Comparison of ENCODE assay signal across 8 cellular contexts in the genomic region with DNA sequence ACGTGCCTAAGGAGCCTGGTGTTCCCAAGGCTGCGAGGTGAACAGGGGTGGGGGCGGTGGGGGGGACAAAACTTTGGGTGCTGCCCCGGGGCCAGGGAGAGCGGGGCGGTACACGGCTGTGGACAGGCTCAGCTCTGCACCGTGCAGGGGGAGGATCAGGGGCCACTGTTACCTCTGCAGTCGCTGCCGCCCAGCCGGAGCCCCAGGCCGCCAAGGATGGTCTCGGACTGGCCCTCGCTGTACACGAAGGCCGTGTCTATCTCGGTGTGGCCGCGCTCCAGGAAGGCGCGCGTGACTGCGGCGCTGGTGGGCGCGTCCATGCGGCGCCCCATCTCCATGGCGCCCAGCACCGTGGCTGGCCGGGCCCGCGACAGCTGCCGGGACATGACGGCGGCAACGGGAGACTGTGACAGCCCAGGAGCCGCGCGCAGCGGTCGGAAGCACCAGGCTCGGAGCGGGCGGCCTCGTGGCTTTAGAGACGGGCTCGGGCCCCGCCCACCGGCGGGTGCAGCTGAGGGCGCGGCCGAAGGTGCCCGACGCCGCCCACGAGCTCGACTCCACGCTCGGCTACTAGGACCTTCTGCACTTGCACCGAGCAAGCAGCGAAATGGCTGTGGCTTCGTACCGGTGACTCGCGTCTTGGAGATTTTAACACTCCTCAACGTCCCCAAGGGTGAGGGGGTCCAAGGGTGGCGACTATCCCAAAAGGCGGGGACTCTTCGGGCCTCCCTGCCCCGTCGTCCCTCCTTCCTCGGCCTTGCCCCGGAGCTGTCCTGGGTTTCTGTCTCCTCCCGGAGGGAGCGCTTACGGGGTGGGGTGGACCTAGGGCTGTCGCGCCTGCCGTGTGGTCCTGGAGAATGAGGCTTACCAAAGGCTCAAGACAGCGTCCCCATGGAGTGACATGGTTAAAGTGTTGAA. TPM values are rescaled to one million over a fixed set of nuclear protein-coding genes. Genes with fewer than 3 reads are reported as not detected.
DNase-seq lines count a peak whose midpoint lies in the region; ATAC-seq and TF ChIP-seq lines count a peak whose summit lies in the region.
"Not testable (repeated sequence)": the region's sequence is repeated elsewhere in the genome, so short reads cannot be mapped to it uniquely, and the experiment has no call there.

Gene AKR7A3, minus strand, starts transcription at position 447 of the 918 bp plus-strand sequence. Its CDS starts 61 bp downstream, at position 386.

- H3K4me3 Mint-ChIP-seq in CD8-positive, alpha-beta T cell = peak within 1 kb of the TSS; percentile 72
- H3K4me3 Mint-ChIP-seq in activated CD4-positive, alpha-beta T cell treated with anti-CD3 and anti-CD28 coated beads, Interleukin-2, amount 10 ng/mL, durations not matched to agents 24 days and 14 days = peak within 1 kb of the TSS; percentile 43
- peak within 1 kb of the TSS; percentile 79 to 81 for H3K4me3 Mint-ChIP-seq in stimulated activated naive CD8-positive, alpha-beta T cell treated with anti-CD3 and anti-CD28 coated beads, Interleukin-15, amount 100 ng/mL, for 72 hours

- H3K9me3 Mint-ChIP-seq in CD8-positive, alpha-beta T cell; activated CD4-positive, alpha-beta T cell treated with anti-CD3 and anti-CD28 coated beads, Interleukin-2, amount 10 ng/mL, durations not matched to agents 24 days and 14 days; stimulated activated naive CD8-positive, alpha-beta T cell treated with anti-CD3 and anti-CD28 coated beads, Interleukin-15, amount 100 ng/mL, for 72 hours: not testable (repeated sequence)

- WGBS in adrenal gland, 4 donors = 12 to 46% (median 22%) methylated on average over 10 to 70 of the region's 82 CpGs
- WGBS in esophagus squamous epithelium, 2 donors = 21 to 50% methylated on average over 7 to 17 of the region's 82 CpGs

- not testable (repeated sequence) for H3K36me3 ChIP-seq in CD8-positive, alpha-beta T cell (ENCODE audit: insufficient read depth, low read length); adrenal gland (replicated peaks in 1 of 2)
- H3K36me3 ChIP-seq in esophagus squamous epithelium = peaks cover 0 to 14% (median 0%) of the 10 kb centered on the region in 3 donors

- H3K27me3 Mint-ChIP-seq in CD8-positive, alpha-beta T cell (ENCODE audit: low read depth) = peaks cover 13% of the 10 kb centered on the region
- H3K27me3 Mint-ChIP-seq in activated CD4-positive, alpha-beta T cell treated with anti-CD3 and anti-CD28 coated beads, Interleukin-2, amount 10 ng/mL, durations not matched to agents 24 days and 14 days = peaks cover 10% of the 10 kb centered on the region
- H3K27me3 Mint-ChIP-seq in stimulated activated naive CD8-positive, alpha-beta T cell treated with anti-CD3 and anti-CD28 coated beads, Interleukin-15, amount 100 ng/mL, for 72 hours = peaks cover 26% of the 10 kb centered on the region

- H3K27ac Mint-ChIP-seq in CD8-positive, alpha-beta T cell = not testable (repeated sequence)
- peak within 1 kb of the TSS; percentile 12 for H3K27ac Mint-ChIP-seq in activated CD4-positive, alpha-beta T cell treated with anti-CD3 and anti-CD28 coated beads, Interleukin-2, amount 10 ng/mL, durations not matched to agents 24 days and 14 days
- H3K27ac Mint-ChIP-seq in stimulated activated naive CD8-positive, alpha-beta T cell treated with anti-CD3 and anti-CD28 coated beads, Interleukin-15, amount 100 ng/mL, for 72 hours = peak within 1 kb of the TSS in 1 of 2 donors; percentile 79

- peak within 1 kb of the TSS; percentile 61 for H3K4me3 ChIP-seq in CD8-positive, alpha-beta T cell (ENCODE audit: low read depth, low read length)
- H3K4me3 ChIP-seq in adrenal gland = peak within 1 kb of the TSS in 3 of 4 donors; percentile 47 to 51 (median 49)
- peak within 1 kb of the TSS; percentile 39 to 64 (median 51) for H3K4me3 ChIP-seq in esophagus squamous epithelium
- peak within 1 kb of the TSS; percentile 51 for H3K4me3 ChIP-seq in retinal pigment epithelial cell (ENCODE audit: low read length)

- peak; percentile 97 for ATAC-seq in CD8-positive, alpha-beta T cell
- ATAC-seq in left lobe of liver = peak; percentile 85
- ATAC-seq in stimulated activated naive CD8-positive, alpha-beta T cell treated with anti-CD3 and anti-CD28 coated beads, Interleukin-15, amount 100 ng/mL, for 72 hours = peak; percentile 89

- CTCF ChIA-PET in CD8-positive, alpha-beta T cell (lab: Charles Lee) = not testable (repeated sequence)

- POLR2A ChIA-PET in CD8-positive, alpha-beta T cell (lab: Charles Lee) = not testable (repeated sequence)

- peak; percentile 32 to 70 (median 44) for DNase-seq in CD8-positive, alpha-beta T cell
- DNase-seq in NCI-H1048 (lab: John Stamatoyannopoulos, UW) (peak; percentile 35), adrenal gland (peak; percentile 60 to 83 (median 69)), left lobe of liver (ENCODE audit: low spot score) (peak; percentile 88)
- DNase-seq in activated CD4-positive, alpha-beta T cell treated with anti-CD3 and anti-CD28 coated beads, Interleukin-2, amount 10 ng/mL, durations not matched to agents 24 days and 14 days = peak; percentile 85
- DNase-seq in esophagus squamous epithelium (lab: John Stamatoyannopoulos, UW); retinal pigment epithelial cell (ENCODE audit: low read depth): not testable (repeated sequence)
- DNase-seq in stimulated activated naive CD8-positive, alpha-beta T cell treated with anti-CD3 and anti-CD28 coated beads, Interleukin-15, amount 100 ng/mL, for 72 hours = peak; percentile 53 to 61

- not testable (repeated sequence) for H3K4me1 ChIP-seq in CD8-positive, alpha-beta T cell (ENCODE audit: insufficient read depth, low read length); adrenal gland (replicated peaks in 1 of 2)
- peaks cover 0 to 20% (median 4%) of the 10 kb centered on the region in 3 donors for H3K4me1 ChIP-seq in esophagus squamous epithelium

- H3K27me3 ChIP-seq in CD8-positive, alpha-beta T cell (ENCODE audit: insufficient read depth, low read length); adrenal gland; esophagus squamous epithelium: not testable (repeated sequence)

- not testable (repeated sequence) for H3K4me1 Mint-ChIP-seq in CD8-positive, alpha-beta T cell (ENCODE audit: low read depth); activated CD4-positive, alpha-beta T cell treated with anti-CD3 and anti-CD28 coated beads, Interleukin-2, amount 10 ng/mL, durations not matched to agents 24 days and 14 days
- H3K4me1 Mint-ChIP-seq in stimulated activated naive CD8-positive, alpha-beta T cell treated with anti-CD3 and anti-CD28 coated beads, Interleukin-15, amount 100 ng/mL, for 72 hours = peaks cover 14% of the 10 kb centered on the region

- H3K9me3 ChIP-seq in CD8-positive, alpha-beta T cell (ENCODE audit: low read length); adrenal gland (replicated peaks in 1 of 3); esophagus squamous epithelium: not testable (repeated sequence)

- TF ChIP-seq CTCF in CD8-positive, alpha-beta T cell (IDR thresholded peaks at IDR 0.05); adrenal gland (IDR thresholded peaks at IDR 0.05); esophagus squamous epithelium (IDR thresholded peaks at IDR 0.05); retinal pigment epithelial cell (conservative IDR thresholded peaks at IDR 0.05; ENCODE audit: low read depth, low read length): not testable (repeated sequence)

- H3K36me3 Mint-ChIP-seq in CD8-positive, alpha-beta T cell = peaks cover 12% of the 10 kb centered on the region
- not testable (repeated sequence) for H3K36me3 Mint-ChIP-seq in activated CD4-positive, alpha-beta T cell treated with anti-CD3 and anti-CD28 coated beads, Interleukin-2, amount 10 ng/mL, durations not matched to agents 24 days and 14 days (ENCODE audit: low read depth)

- H3K27ac ChIP-seq in CD8-positive, alpha-beta T cell (ENCODE audit: low read depth, low read length) = not testable (repeated sequence)
- H3K27ac ChIP-seq in adrenal gland (peak within 1 kb of the TSS in 1 of 5 donors; percentile 8), esophagus squamous epithelium (peak within 1 kb of the TSS in 3 of 4 donors; percentile 7 to 55 (median 18))

- peak in 1 of 2 donors; percentile 13 for TF ChIP-seq POLR2A in adrenal gland (IDR thresholded peaks at IDR 0.05)
- TF ChIP-seq POLR2A in esophagus squamous epithelium (IDR thresholded peaks at IDR 0.05) = not testable (repeated sequence)

- intact Hi-C loops in CD8-positive, alpha-beta T cell (cut with DNase I, micrococcal nuclease); activated CD4-positive, alpha-beta T cell treated with anti-CD3 and anti-CD28 coated beads, Interleukin-2, amount 10 ng/mL, durations not matched to agents 24 days and 14 days (cut with micrococcal nuclease); adrenal gland (cut with DNase I); esophagus squamous epithelium (cut with DNase I): not testable (repeated sequence)

RNA-seq across cellular contexts. Expression of gene AKR7A3, which starts in this region (rescaled TPM):
- total RNA-seq in CD8-positive, alpha-beta T cell = 1 to 10 TPM; 1.2 to 1.6 TPM
- total RNA-seq in activated CD4-positive, alpha-beta T cell treated with anti-CD3 and anti-CD28 coated beads, Interleukin-2, amount 10 ng/mL, durations not matched to agents 24 days and 14 days = 1.8 and 2.5 TPM in 2 replicates
- total RNA-seq in adrenal gland (10 to 100 TPM in 1 of 8 donors, 1 to 10 TPM in 7; 1.3 to 11.3 (median 4.6) TPM), esophagus squamous epithelium (1 to 10 TPM in 3 of 4 donors, under 1 TPM in 1; 0.50 to 2.4 (median 2.0) TPM), left lobe of liver (111 TPM)
- polyA plus RNA-seq in adrenal gland = 1 to 10 TPM; 3.3 to 4.9 (median 4.8) TPM
